In genomic region chr19:45876411-45877197, GRCh38 we compare ENCODE assay signal across 1 cellular context.
TF ChIP-seq lines count a peak whose summit lies in the region.

No MANE protein-coding gene starts in this region.

TF ChIP-seq in HepG2, 621 proteins besides CTCF, POLR2A, EP300 and RAD21 (continued from another document):
- TF ChIP-seq ZHX2 (IDR thresholded peaks at IDR 0.05; ENCODE audit: low read depth) (no peak), ZHX2 (CRISPR knock-in tag; IDR thresholded peaks at IDR 0.05; ENCODE audit: borderline replicate concordance) (no peak), ZNF557 (CRISPR knock-in tag; IDR thresholded peaks at IDR 0.05) (no peak), MAFF (IDR thresholded peaks at IDR 0.05; ENCODE audit: low read depth, low read length) (no peak), ZNF484 (CRISPR knock-in tag; IDR thresholded peaks at IDR 0.05; ENCODE audit: borderline replicate concordance, low read depth) (no peak), PLSCR1 (CRISPR knock-in tag; IDR thresholded peaks at IDR 0.05; ENCODE audit: borderline replicate concordance) (no peak), PITX1 (CRISPR knock-in tag; IDR thresholded peaks at IDR 0.05) (peak; percentile 13; the same call in 1 of the 2 replicates), ZNF280D (CRISPR knock-in tag; IDR thresholded peaks at IDR 0.05) (no peak), ZSCAN25 (CRISPR knock-in tag; IDR thresholded peaks at IDR 0.05) (0 out of 2 replicates have a peak, but pooled peaks have one; percentile 41), SATB2 (CRISPR knock-in tag; IDR thresholded peaks at IDR 0.05) (no peak), FOSL1 (CRISPR knock-in tag; IDR thresholded peaks at IDR 0.05; ENCODE audit: borderline replicate concordance) (no peak), HMGA1 (CRISPR knock-in tag; conservative IDR thresholded peaks at IDR 0.05) (no peak), ZNF20 (CRISPR knock-in tag; IDR thresholded peaks at IDR 0.05) (no peak), JDP2 (CRISPR knock-in tag; IDR thresholded peaks at IDR 0.05; ENCODE audit: borderline replicate concordance) (no peak), IRX3 (CRISPR knock-in tag; IDR thresholded peaks at IDR 0.05; ENCODE audit: borderline replicate concordance, low read depth) (no peak), HOXA7 (CRISPR knock-in tag; IDR thresholded peaks at IDR 0.05) (no peak), SIX4 (CRISPR knock-in tag; IDR thresholded peaks at IDR 0.05) (peak; percentile 50), PATZ1 (CRISPR knock-in tag; IDR thresholded peaks at IDR 0.05) (peak; percentile 92), KAT8 (CRISPR knock-in tag; IDR thresholded peaks at IDR 0.05) (peak; percentile 62), ZNF33A (CRISPR knock-in tag; IDR thresholded peaks at IDR 0.05; ENCODE audit: borderline replicate concordance) (no peak), BORCS8-MEF2B (CRISPR knock-in tag; IDR thresholded peaks at IDR 0.05) (peak; percentile 39; the same call in 1 of the 2 replicates), CEBPZ (IDR thresholded peaks at IDR 0.05; ENCODE audit: low read length) (no peak), BHLHE40 (IDR thresholded peaks at IDR 0.05; ENCODE audit: low read length) (no peak), SNAI1 (CRISPR knock-in tag; IDR thresholded peaks at IDR 0.05; ENCODE audit: borderline replicate concordance) (0 out of 2 replicates have a peak, but pooled peaks have one; percentile 53), ZNF709 (CRISPR knock-in tag; IDR thresholded peaks at IDR 0.05) (peak; percentile 66; the same call in 1 of the 2 replicates), CBFB (CRISPR knock-in tag; IDR thresholded peaks at IDR 0.05) (peak; percentile 71), ETS1 (CRISPR knock-in tag; IDR thresholded peaks at IDR 0.05) (no peak), ZNF576 (CRISPR knock-in tag; IDR thresholded peaks at IDR 0.05) (no peak), ZKSCAN5 (CRISPR knock-in tag; IDR thresholded peaks at IDR 0.05) (no peak), ZNF17 (CRISPR knock-in tag; IDR thresholded peaks at IDR 0.05) (no peak), SIN3A (IDR thresholded peaks at IDR 0.05; ENCODE audit: borderline replicate concordance, low read depth, low read length) (no peak), ZSCAN30 (CRISPR knock-in tag; IDR thresholded peaks at IDR 0.05) (no peak), TARDBP (CRISPR knock-in tag; IDR thresholded peaks at IDR 0.05) (no peak), ZBTB37 (CRISPR knock-in tag; IDR thresholded peaks at IDR 0.05) (no peak), AGO1 (IDR thresholded peaks at IDR 0.05; ENCODE audit: low read depth, low read length, poor library complexity, severe bottlenecking) (peak; percentile 67), FOXJ3 (CRISPR knock-in tag; IDR thresholded peaks at IDR 0.05; ENCODE audit: borderline replicate concordance) (0 out of 2 replicates have a peak, but pooled peaks have one; percentile 44), GLI4 (CRISPR knock-in tag; IDR thresholded peaks at IDR 0.05; ENCODE audit: borderline replicate concordance) (no peak; the same call in 1 of the 2 replicates), ZC3H13 (CRISPR knock-in tag; IDR thresholded peaks at IDR 0.05) (peak; percentile 57; the same call in 1 of the 2 replicates), ZMYM3 (CRISPR knock-in tag; IDR thresholded peaks at IDR 0.05) (no peak), ONECUT2 (CRISPR knock-in tag; IDR thresholded peaks at IDR 0.05) (no peak), DNMT1 (CRISPR knock-in tag; IDR thresholded peaks at IDR 0.05) (no peak), HOXA3 (CRISPR knock-in tag; IDR thresholded peaks at IDR 0.05) (0 out of 2 replicates have a peak, but pooled peaks have one; percentile 10)
